ENCODE assay signal across 23 cellular contexts in genomic region chr12:63985456-63985855, GRCh38.
"Had no signal": no experiment of that assay in that cellular context is flagged by ENCODE, and none has a peak within 500 bp of the region (broad histone marks: within the 10 kb centered on the region; RNA-seq: fewer than 3 reads in every experiment).

No MANE protein-coding gene starts in this region.

- H3K4me3 Mint-ChIP-seq: activated B cell treated with CpG ODN at 0.5 μM for 24 hours; activated CD4-positive, alpha-beta memory T cell treated with anti-CD3 and anti-CD28 coated beads for 36 hours; activated naive CD4-positive, alpha-beta T cell treated with anti-CD3 and anti-CD28 coated beads for 36 hours; activated naive CD8-positive, alpha-beta T cell treated with anti-CD3 and anti-CD28 coated beads, Interleukin-2, amount 10 ng/mL, durations not matched to agents 7 days and 5 days; endodermal cell; natural killer cell; stimulated activated naive CD8-positive, alpha-beta T cell treated with anti-CD3 and anti-CD28 coated beads, Interleukin-15, Interleukin-2, amounts not matched to agents 100 ng/mL and 50 ng/mL, for 24 hours had no signal

- H3K27me3 ChIP-seq: breast epithelium, colonic mucosa, esophagus squamous epithelium, gastrocnemius medialis, neutrophil, pancreas, thyroid gland, upper lobe of right lung had no signal

- H3K4me1 Mint-ChIP-seq: activated naive CD8-positive, alpha-beta T cell treated with anti-CD3 and anti-CD28 coated beads, Interleukin-2, amount 10 ng/mL, durations not matched to agents 7 days and 5 days; endodermal cell; natural killer cell had no signal

- DNase-seq: activated B cell treated with CpG ODN at 0.5 μM for 24 hours; activated CD4-positive, alpha-beta memory T cell treated with anti-CD3 and anti-CD28 coated beads for 36 hours; activated CD4-positive, alpha-beta T cell treated with anti-CD3 and anti-CD28 coated beads for 48 hours; activated naive CD4-positive, alpha-beta T cell treated with anti-CD3 and anti-CD28 coated beads for 36 hours; activated naive CD8-positive, alpha-beta T cell treated with anti-CD3 and anti-CD28 coated beads, Interleukin-2, amount 10 ng/mL, durations not matched to agents 7 days and 5 days; activated T-cell treated with anti-CD3 and anti-CD28 coated beads, Interleukin-2, amount 50 U/mL, for 48 hours; amniotic stem cell; colonic mucosa; endodermal cell; esophagus squamous epithelium; gastrocnemius medialis; hippocampal formation; midbrain; natural killer cell; pancreas; stimulated activated CD4-positive, alpha-beta T cell treated with anti-CD3 and anti-CD28 coated beads, Interleukin-4, amount 100 ng/mL, for 24 hours; substantia nigra; thyroid gland; upper lobe of right lung had no signal

- H3K36me3 Mint-ChIP-seq: activated CD4-positive, alpha-beta memory T cell treated with anti-CD3 and anti-CD28 coated beads for 36 hours; activated naive CD8-positive, alpha-beta T cell treated with anti-CD3 and anti-CD28 coated beads, Interleukin-2, amount 10 ng/mL, durations not matched to agents 7 days and 5 days; natural killer cell had no signal

- H3K4me3 ChIP-seq: breast epithelium, colonic mucosa, esophagus squamous epithelium, gastrocnemius medialis, pancreas, thyroid gland, upper lobe of right lung had no signal

- H3K27ac ChIP-seq: breast epithelium, colonic mucosa, esophagus squamous epithelium, gastrocnemius medialis, neutrophil, pancreas, thyroid gland, upper lobe of right lung had no signal

- H3K9me3 ChIP-seq: breast epithelium, colonic mucosa, esophagus squamous epithelium, gastrocnemius medialis, neutrophil, pancreas, thyroid gland, upper lobe of right lung had no signal

- H3K4me1 ChIP-seq: colonic mucosa, esophagus squamous epithelium, pancreas, upper lobe of right lung had no signal

- H3K27me3 Mint-ChIP-seq: activated B cell treated with CpG ODN at 0.5 μM for 24 hours; activated naive CD8-positive, alpha-beta T cell treated with anti-CD3 and anti-CD28 coated beads, Interleukin-2, amount 10 ng/mL, durations not matched to agents 7 days and 5 days had no signal

- H3K9me3 Mint-ChIP-seq: activated B cell treated with CpG ODN at 0.5 μM for 24 hours; activated CD4-positive, alpha-beta memory T cell treated with anti-CD3 and anti-CD28 coated beads for 36 hours; activated naive CD4-positive, alpha-beta T cell treated with anti-CD3 and anti-CD28 coated beads for 36 hours; activated naive CD8-positive, alpha-beta T cell treated with anti-CD3 and anti-CD28 coated beads, Interleukin-2, amount 10 ng/mL, durations not matched to agents 7 days and 5 days; endodermal cell; natural killer cell; stimulated activated naive CD8-positive, alpha-beta T cell treated with anti-CD3 and anti-CD28 coated beads, Interleukin-15, Interleukin-2, amounts not matched to agents 100 ng/mL and 50 ng/mL, for 24 hours had no signal

- H3K27ac Mint-ChIP-seq: activated B cell treated with CpG ODN at 0.5 μM for 24 hours; activated CD4-positive, alpha-beta memory T cell treated with anti-CD3 and anti-CD28 coated beads for 36 hours; activated naive CD4-positive, alpha-beta T cell treated with anti-CD3 and anti-CD28 coated beads for 36 hours; activated naive CD8-positive, alpha-beta T cell treated with anti-CD3 and anti-CD28 coated beads, Interleukin-2, amount 10 ng/mL, durations not matched to agents 7 days and 5 days; natural killer cell; stimulated activated naive CD8-positive, alpha-beta T cell treated with anti-CD3 and anti-CD28 coated beads, Interleukin-15, Interleukin-2, amounts not matched to agents 100 ng/mL and 50 ng/mL, for 24 hours had no signal

- H3K36me3 ChIP-seq: breast epithelium, colonic mucosa, gastrocnemius medialis, neutrophil, thyroid gland, upper lobe of right lung had no signal

- ATAC-seq: gastrocnemius medialis, natural killer cell, pancreas, right cardiac atrium, upper lobe of right lung had no signal
